Comparison of ENCODE assay signal across 9 cellular contexts in the genomic region with DNA sequence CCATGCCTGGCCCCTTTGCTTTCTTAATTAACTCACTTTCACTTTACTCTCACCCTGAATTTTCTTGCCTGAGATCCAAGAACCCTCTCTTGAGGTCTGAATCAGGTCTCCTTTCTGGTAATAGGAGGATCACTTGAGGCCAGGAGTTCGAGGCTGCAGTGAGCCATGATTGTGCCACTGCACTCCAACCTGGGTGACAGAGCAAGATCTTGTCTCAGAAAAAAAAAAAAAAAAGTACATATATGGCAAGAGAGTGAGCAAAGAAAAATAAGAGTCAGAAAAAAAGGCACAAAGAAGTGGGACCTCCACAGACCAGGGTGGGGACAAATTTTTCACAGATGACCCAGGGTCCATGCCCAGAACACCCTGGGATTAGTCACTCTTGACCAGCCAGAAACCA. TPM values are rescaled to one million over a fixed set of nuclear protein-coding genes. Genes with fewer than 3 reads are reported as not detected.
"Had no signal": no experiment of that assay in that cellular context is flagged by ENCODE, and none has a peak within 500 bp of the region (broad histone marks: within the 10 kb centered on the region; RNA-seq: fewer than 3 reads in every experiment).

No MANE protein-coding gene starts in this region.

- H3K4me2 ChIP-seq: GM23338 had no signal

- H3K9me3 Mint-ChIP-seq: GM23338, H9, HFFc6, IgD-negative memory B cell had no signal

- H3K4me3 Mint-ChIP-seq: GM23338, H9, HFFc6 had no signal

- H3K27ac Mint-ChIP-seq: GM23338, HFFc6, IgD-negative memory B cell had no signal

- H3K4me3 ChIP-seq: GM23338 had no signal

- ATAC-seq: GM23338, HepG2 had no signal

- H2AFZ ChIP-seq: GM23338 had no signal

- H3K27ac ChIP-seq: HL-60 had no signal

- DNase-seq: H9, HCEC 1CT, HFFc6, KG1 had no signal

RNA-seq across cellular contexts. Expression of a gene that starts 34.1 kb away (rescaled TPM):
- total RNA-seq: H9, HepG2, HFFc6, HT1080 had no signal
